Comparison of ENCODE assay signal across 10 cellular contexts in the genomic region with DNA sequence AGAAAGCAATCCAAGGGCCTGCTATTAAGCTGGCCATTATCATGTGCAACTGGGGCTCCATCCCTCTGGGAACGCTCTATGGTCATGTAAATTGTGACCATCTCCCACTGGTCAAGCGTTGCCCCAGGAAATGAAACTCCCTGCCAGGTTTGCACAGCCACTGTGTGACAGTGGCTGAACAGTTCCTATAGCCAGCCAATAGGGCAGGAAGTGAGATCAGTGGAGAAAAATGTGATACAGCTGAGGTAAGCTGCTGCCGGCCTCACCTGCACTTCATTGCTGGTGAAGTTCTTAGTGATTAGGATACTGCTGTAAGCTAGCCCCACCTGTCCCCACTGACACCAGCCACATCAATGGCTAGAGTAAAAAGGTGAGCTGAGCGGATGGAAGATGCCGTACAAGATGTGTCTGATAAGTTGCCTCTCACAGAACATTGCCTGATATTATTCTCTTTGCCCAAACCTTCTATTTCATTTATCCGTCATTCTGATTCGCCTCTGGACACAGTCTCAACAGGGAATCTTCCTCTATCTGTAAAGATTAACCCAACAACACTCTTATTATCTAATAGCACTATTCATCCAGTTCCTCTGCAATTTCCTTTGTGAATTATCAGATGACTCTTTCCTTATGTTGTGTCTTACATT. TPM values are rescaled to one million over a fixed set of nuclear protein-coding genes. Genes with fewer than 3 reads are reported as not detected.
A peak's percentile ranks its signal among the peaks of the same experiment; 100 is the strongest.
DNase-seq lines count a peak whose midpoint lies in the region; ATAC-seq, FAIRE-seq and TF ChIP-seq lines count a peak whose summit lies in the region.
"Had no signal": no experiment of that assay in that cellular context is flagged by ENCODE, and none has a peak within 500 bp of the region (broad histone marks: within the 10 kb centered on the region; RNA-seq: fewer than 3 reads in every experiment).

No MANE protein-coding gene starts in this region.

- CTCF ChIA-PET in K562 (lab: Yijun Ruan, JAX; ENCODE audit: low intra/inter-chr PET ratio), result no interaction called here

- H3K27ac ChIP-seq in heart left ventricle, result peak overlapping the region; percentile 46 to 85 (median 64)
- H3K27ac ChIP-seq in K562 (ENCODE audit: extremely low read depth, low read depth, low read length), result peak overlapping the region; percentile 93
- H3K27ac ChIP-seq in upper lobe of left lung, result peak overlapping the region; percentile 53 to 74 (median 66)

- H3K9me1 ChIP-seq in K562 (ENCODE audit: control insufficient read depth, insufficient read depth, low read length), result no peaks in the 10 kb centered on the region

- no peak for TF ChIP-seq CTCF in heart left ventricle (IDR thresholded peaks at IDR 0.05)
- no peak for TF ChIP-seq CTCF in K562 (IDR thresholded peaks at IDR 0.05 in 2 of 3, conservative IDR thresholded peaks at IDR 0.05 in 1 of 3; ENCODE audit: insufficient read depth in 2 of 3, low read depth in 1 of 3, low read length in 3 of 3)
- no peak for TF ChIP-seq CTCF in upper lobe of left lung (IDR thresholded peaks at IDR 0.05)

- H3K9me3 ChIP-seq in heart left ventricle (no peaks in the 10 kb centered on the region), K562 (replicated peaks; ENCODE audit: control insufficient read depth, insufficient read depth, low read depth, low read length) (no peaks in the 10 kb centered on the region), upper lobe of left lung (no peaks in the 10 kb centered on the region)

- H3K36me3 ChIP-seq in heart left ventricle (no peaks in the 10 kb centered on the region), K562 (ENCODE audit: control insufficient read depth, insufficient read depth, low read length) (no peaks in the 10 kb centered on the region), upper lobe of left lung (no peaks in the 10 kb centered on the region)

- DNase-seq in heart left ventricle (peak in 1 of 5 donors; percentile 25), cardiac septum (ENCODE audit: low spot score) (no peak), K562 (ENCODE audit: extremely low read depth in 1 of 4, low spot score in 3 of 4) (peak in 3 of 4 experiments; percentile 29 to 40 (median 35)), left colon (peak in 1 of 2 donors; percentile 12), upper lobe of left lung (no peak), DMS79 treated with DMSO at 0.1 percent for 48 hours (lab: John Stamatoyannopoulos, UW) (no peak)
- DNase-seq in activated CD4-positive, CD25-positive, alpha-beta regulatory T cell treated with anti-CD3 and anti-CD28 coated beads, Interleukin-2, amount 50 U/mL, for 72 hours, result no peak
- DNase-seq: activated gamma-delta T cell, occipital lobe had no signal

- no TSS peak for BruUV-seq in K562 (replicated peaks; lab: Mats Ljungman, UMichigan)

- POLR2A ChIA-PET in K562 (lab: Yijun Ruan, JAX), result interaction anchor here (0.8 to 2.3 kb wide), 10 partner anchors 9 to 487 kb away, joined by 3 to 12 read pairs (median 4); a partner anchor contains a TSS

- peak overlapping the region; percentile 97 for H2AFZ ChIP-seq in K562 (ENCODE audit: low read depth, low read length)

- H3K4me3 ChIP-seq in heart left ventricle, result no peak overlapping the region
- H3K4me3 ChIP-seq in K562, result peak overlapping the region; percentile 13; the same call in 1 of the 2 replicates
- no peak overlapping the region for H3K4me3 ChIP-seq in upper lobe of left lung

- no peaks in the 10 kb centered on the region for H3K27me3 ChIP-seq in heart left ventricle
- no peaks in the 10 kb centered on the region for H3K27me3 ChIP-seq in K562 (ENCODE audit: control insufficient read depth in 2 of 2, insufficient read depth in 2 of 2, low read length in 2 of 2)
- no peaks in the 10 kb centered on the region for H3K27me3 ChIP-seq in upper lobe of left lung

- ATAC-seq in heart left ventricle (peak in 2 of 4 donors; percentile 3 to 18), K562 (peak; percentile 44), left colon (peak; percentile 66), upper lobe of left lung (ENCODE audit: low FRiP score in 2 of 2) (no peak), HG03342 (IDR thresholded peaks at IDR 0.05; ENCODE audit: unreplicated experiment) (no peak)

- in situ Hi-C loops in K562 (cut with MboI), result no loop called here

- intact Hi-C loops in heart left ventricle (cut with DNase I) (loop anchor here in 5 of 10 donors (1.0 to 10.0 kb wide), 8 partner anchors 38 to 81 kb away; a partner anchor contains a TSS), cardiac septum (cut with DNase I) (loop anchor here (1.0 to 5.0 kb wide), 3 partner anchors 38 to 119 kb away; a partner anchor contains a TSS), K562 (cut with micrococcal nuclease) (loop anchor here (1.0 to 2.0 kb wide), 3 partner anchors 40 to 80 kb away; no protein-coding TSS in a partner anchor), left colon (cut with DNase I, micrococcal nuclease) (no loop called here)

- TF ChIP-seq POLR2A in heart left ventricle (IDR thresholded peaks at IDR 0.05), result no peak
- TF ChIP-seq POLR2A in K562 (conservative IDR thresholded peaks at IDR 0.05), result no peak
- TF ChIP-seq POLR2A in upper lobe of left lung (IDR thresholded peaks at IDR 0.05), result no peak

- 62 to 68% (median 65%) methylated on average over 7 of the region's 7 CpGs for WGBS in heart left ventricle, 4 donors
- 27% methylated on average over 7 of the region's 7 CpGs for WGBS in K562 (ENCODE audit: insufficient coverage, low coverage, missing lambda C conversion rate)
- 69% methylated on average over 7 of the region's 7 CpGs for WGBS in upper lobe of left lung, 2 donors

- H4K20me1 ChIP-seq in K562 (replicated peaks; ENCODE audit: control insufficient read depth, insufficient read depth, low read length), result no peaks in the 10 kb centered on the region

- peaks cover 1 to 32% (median 23%) of the 10 kb centered on the region in 12 donors for H3K4me1 ChIP-seq in heart left ventricle
- peaks cover 20 to 29% of the 10 kb centered on the region in 2 experiments for H3K4me1 ChIP-seq in K562 (replicated peaks in 1 of 2; ENCODE audit: control insufficient read depth in 2 of 2, insufficient read depth in 2 of 2, low read length in 2 of 2)
- H3K4me1 ChIP-seq in upper lobe of left lung, result peaks cover 11 to 17% (median 15%) of the 10 kb centered on the region in 4 donors

- no peaks in the 10 kb centered on the region for H3K79me2 ChIP-seq in K562 (ENCODE audit: control insufficient read depth, insufficient read depth, low read length)

- TF ChIP-seq RAD21 in K562 (CRISPR knock-in tag; conservative IDR thresholded peaks at IDR 0.05 in 1 of 2, IDR thresholded peaks at IDR 0.05 in 1 of 2), result no peak

- peak overlapping the region; percentile 11 to 67; a peak in 3 of 4 replicates for H3K9ac ChIP-seq in K562 (ENCODE audit: insufficient read depth in 1 of 2, low read depth in 2 of 2, low read length in 2 of 2)

- TF ChIP-seq EP300 in K562 (IDR thresholded peaks at IDR 0.05; ENCODE audit: low read length), result no peak
- TF ChIP-seq EP300 in upper lobe of left lung (IDR thresholded peaks at IDR 0.05), result no peak

- FAIRE-seq in K562 (lab: Jason Lieb, UNC), result no peak

- H3K4me2 ChIP-seq in K562 (ENCODE audit: insufficient read depth, low read length), result peak overlapping the region; percentile 94

TF ChIP-seq in K562, 482 proteins besides CTCF, POLR2A, EP300 and RAD21 (continues in another document):
- 0 out of 2 replicates have a peak, but pooled peaks have one; percentile 2 for TF ChIP-seq ZNF589 (CRISPR knock-in tag; IDR thresholded peaks at IDR 0.05; ENCODE audit: low read depth)
- no peak for TF ChIP-seq EP400 (IDR thresholded peaks at IDR 0.05)
- no peak for TF ChIP-seq NR2C1 (IDR thresholded peaks at IDR 0.05)
- TF ChIP-seq NR2C1 (tag; IDR thresholded peaks at IDR 0.05), result no peak
- no peak for TF ChIP-seq ILF3 (IDR thresholded peaks at IDR 0.05; ENCODE audit: borderline replicate concordance)
- TF ChIP-seq ZNF76 (CRISPR knock-in tag; IDR thresholded peaks at IDR 0.05; ENCODE audit: borderline replicate concordance), result no peak
- peak in 1 of 2 experiments; percentile 35 for TF ChIP-seq NCOA2 (IDR thresholded peaks at IDR 0.05; ENCODE audit: partially characterized antibody in 2 of 2)
- no peak for TF ChIP-seq ERF (CRISPR knock-in tag; IDR thresholded peaks at IDR 0.05)
- no peak for TF ChIP-seq TCFL5 (CRISPR knock-in tag; conservative IDR thresholded peaks at IDR 0.05)
- TF ChIP-seq MTA2 (IDR thresholded peaks at IDR 0.05; ENCODE audit: low read depth), result no peak
- TF ChIP-seq GABPA (tag; conservative IDR thresholded peaks at IDR 0.05; ENCODE audit: low read depth), result peak; percentile 34; the same call in 1 of the 2 replicates
- 0 out of 2 replicates have a peak, but pooled peaks have one; percentile 5 for TF ChIP-seq CTBP1 (IDR thresholded peaks at IDR 0.05; ENCODE audit: borderline replicate concordance)

RNA-seq across cellular contexts. Expression of a gene that starts 38.4 kb away (rescaled TPM):
- 10 to 100 TPM; 26.3 to 33.8 (median 30.8) TPM for total RNA-seq in heart left ventricle
- polyA plus RNA-seq in heart left ventricle, result 10 to 100 TPM in 1 of 2 donors, 1 to 10 TPM in 1; 9.8 to 15.7 TPM
- 33.5 TPM for total RNA-seq in cardiac septum
- 57.9 and 301 TPM in 2 replicates for total RNA-seq in K562 (2011; cell fraction: chromatin; rRNA removed; ENCODE audit: low replicate concordance)
- 30.5 and 47.2 TPM in 2 replicates for total RNA-seq in K562 (2011; cell fraction: nucleolus; rRNA removed)
- total RNA-seq in K562 (2011; cell fraction: nucleoplasm; rRNA removed), result 88.9 and 189 TPM in 2 replicates
- total RNA-seq in K562 (2014; rRNA removed), result 41.1 and 57.4 TPM in 2 replicates
- total RNA-seq in K562 (2014; rRNA removed; fragmentation: Illumina TruSeq; extraction: Trizol), result 69.8 and 76.9 TPM in 2 replicates
- 73.9 and 77.5 TPM in 2 replicates for total RNA-seq in K562 (2015; rRNA removed; fragmentation: Illumina TruSeq; extraction: Trizol)
- 49.8 and 54.9 TPM in 2 replicates for total RNA-seq in K562 (2021)
- 27.7 and 44.1 TPM in 2 replicates for polyA plus RNA-seq in K562 (2011; rRNA removed)
- 16.9 and 17.7 TPM in 2 replicates for polyA plus RNA-seq in K562 (2011; cell fraction: cytosol; rRNA removed)
- polyA plus RNA-seq in K562 (2011; cell fraction: nucleus; rRNA removed), result 29.4 and 39.0 TPM in 2 replicates
- polyA plus RNA-seq in K562 (2012), result 25.7 and 29.0 TPM in 2 replicates
- polyA plus RNA-seq in K562 (2014; fragmentation: Illumina TruSeq; extraction: Trizol), result 31.6 and 34.5 TPM in 2 replicates
- polyA plus RNA-seq in K562 (2014; fragmentation: Nextera tagmentation; extraction: Ambion mirVana), result 10 to 100 TPM in 1 of 2 experiments, 1 to 10 TPM in 1; 8.0 to 52.1 TPM
- 27.0 and 27.4 TPM in 2 replicates for polyA plus RNA-seq in K562 (2014; rRNA removed)
- polyA minus RNA-seq in K562 (2011; rRNA and poly(A)+ RNA removed), result 164 and 196 TPM in 2 replicates
- 34.5 and 62.7 TPM in 2 replicates for polyA minus RNA-seq in K562 (2011; cell fraction: cytosol; rRNA and poly(A)+ RNA removed)
- polyA minus RNA-seq in K562 (2011; cell fraction: nucleus; rRNA and poly(A)+ RNA removed), result 138 and 164 TPM in 2 replicates
- 10 to 100 TPM; 46.2 to 49.9 TPM for total RNA-seq in left colon
- total RNA-seq in upper lobe of left lung, result 10 to 100 TPM; 27.8 to 76.1 (median 33.1) TPM

Comparison
In these comparisons a context has a peak if more than half of its experiments do, and no peak if none do; other contexts are left out.
1. ATAC-seq: peak in K562 (single experiment) and left colon (single experiment); none in upper lobe of left lung (0 of 2) and HG03342 (single experiment).
2. DNase-seq: peak in K562 (3 of 4); none in cardiac septum (single experiment), upper lobe of left lung (0 of 2), activated CD4-positive, CD25-positive, alpha-beta regulatory T cell treated with anti-CD3 and anti-CD28 coated beads, Interleukin-2, amount 50 U/mL, for 72 hours (single experiment) and DMS79 treated with DMSO at 0.1 percent for 48 hours (single experiment).
3. intact Hi-C loops: an anchor here in cardiac septum (1.0 to 5.0 kb wide) and K562 (1.0 to 2.0 kb wide); none called in left colon.
4. Peak in every context shown above with its lines, with median percentiles within 50 percentile points of each other: H3K27ac ChIP-seq.